10 cellular contexts compared by ENCODE assay signal in the genomic region with DNA sequence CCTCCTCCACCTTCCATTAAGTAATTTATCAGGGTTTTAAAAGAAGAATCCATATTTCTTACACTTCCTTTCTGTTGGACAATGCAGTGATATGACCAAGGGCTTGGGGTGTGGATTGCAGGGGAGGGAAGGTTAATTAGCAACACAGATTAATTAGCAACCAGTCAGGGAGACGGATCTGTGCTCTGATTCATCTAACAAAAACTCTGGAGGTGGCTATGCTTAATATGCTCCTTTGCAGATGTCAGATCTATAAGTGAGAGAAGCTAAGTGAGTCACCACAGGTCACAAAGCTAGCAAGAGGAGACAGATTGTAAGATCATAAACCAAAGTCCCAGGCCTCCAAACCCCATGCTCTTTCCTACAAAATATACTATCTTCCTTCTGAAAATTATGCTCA.
DNase-seq lines count a peak whose midpoint lies in the region; ATAC-seq and TF ChIP-seq lines count a peak whose summit lies in the region.
"Had no signal": no experiment of that assay in that cellular context is flagged by ENCODE, and none has a peak within 500 bp of the region (broad histone marks: within the 10 kb centered on the region; RNA-seq: fewer than 3 reads in every experiment).

No MANE protein-coding gene starts in this region.

- intact Hi-C loops in CD8-positive, alpha-beta T cell (cut with DNase I, micrococcal nuclease): loop anchor here (5.0 kb wide), 2 partner anchors 179 to 689 kb away; a partner anchor contains a TSS
- intact Hi-C loops in cardiac septum (cut with DNase I): no loop called here

- no peaks in the 10 kb centered on the region for H3K36me3 Mint-ChIP-seq in CD8-positive, alpha-beta T cell
- peaks cover 0 to 15% of the 10 kb centered on the region in 2 donors for H3K36me3 Mint-ChIP-seq in activated naive CD4-positive, alpha-beta T cell treated with anti-CD3 and anti-CD28 coated beads, Interleukin-2, amount 50 U/mL, for 72 hours
- peaks cover 2% of the 10 kb centered on the region for H3K36me3 Mint-ChIP-seq in memory B cell

- H3K9me3 Mint-ChIP-seq in CD8-positive, alpha-beta T cell: no peaks in the 10 kb centered on the region
- no peaks in the 10 kb centered on the region for H3K9me3 Mint-ChIP-seq in activated naive CD4-positive, alpha-beta T cell treated with anti-CD3 and anti-CD28 coated beads, Interleukin-2, amount 50 U/mL, for 72 hours
- no peaks in the 10 kb centered on the region for H3K9me3 Mint-ChIP-seq in memory B cell

- H3K4me1 ChIP-seq in CD8-positive, alpha-beta T cell (ENCODE audit: insufficient read depth, low read length): peaks cover 65% of the 10 kb centered on the region

- no peak for DNase-seq in CD8-positive, alpha-beta T cell
- peak in 1 of 2 donors; percentile 43 for DNase-seq in activated naive CD4-positive, alpha-beta T cell treated with anti-CD3 and anti-CD28 coated beads, Interleukin-2, amount 50 U/mL, for 72 hours (ENCODE audit: low spot score in 2 of 2)
- DNase-seq in memory B cell (ENCODE audit: low spot score in 2 of 2) (no peak), SHP77 treated with DMSO at 0.1 percent for 48 hours (lab: John Stamatoyannopoulos, UW) (no peak), cardiac septum (ENCODE audit: low spot score) (no peak)
- DNase-seq: DMS79 treated with DMSO at 0.1 percent for 48 hours had no signal

- CTCF ChIA-PET in CD8-positive, alpha-beta T cell (lab: Charles Lee): interaction anchor here (2.2 to 4.5 kb wide), 2 partner anchors 11 to 18 kb away, joined by 8 to 27 read pairs; no protein-coding TSS in a partner anchor

- no peak for TF ChIP-seq CTCF in CD8-positive, alpha-beta T cell (IDR thresholded peaks at IDR 0.05)

- H3K4me3 Mint-ChIP-seq in CD8-positive, alpha-beta T cell: peak overlapping the region; percentile 0
- H3K4me3 Mint-ChIP-seq in memory B cell: no peak overlapping the region

- no peak for ATAC-seq in CD8-positive, alpha-beta T cell
- ATAC-seq in HG03378 (IDR thresholded peaks at IDR 0.05; ENCODE audit: unreplicated experiment) (peak; percentile 49), memory B cell (ENCODE audit: low read depth) (no peak), HG03342 (IDR thresholded peaks at IDR 0.05; ENCODE audit: unreplicated experiment) (no peak), GM18502 (IDR thresholded peaks at IDR 0.05; ENCODE audit: poor library complexity, unreplicated experiment) (no peak)
- peak; percentile 41 to 63 for ATAC-seq in activated naive CD4-positive, alpha-beta T cell treated with anti-CD3 and anti-CD28 coated beads, Interleukin-2, amount 50 U/mL, for 72 hours

- H3K27ac ChIP-seq in CD8-positive, alpha-beta T cell (ENCODE audit: low read depth, low read length): no peak overlapping the region
- H3K27ac ChIP-seq: vagina had no signal

- H3K4me1 Mint-ChIP-seq in CD8-positive, alpha-beta T cell (ENCODE audit: low read depth): peaks cover 83% of the 10 kb centered on the region
- H3K4me1 Mint-ChIP-seq in memory B cell: peaks cover 39% of the 10 kb centered on the region

- H3K4me3 ChIP-seq in CD8-positive, alpha-beta T cell (ENCODE audit: low read depth, low read length): no peak overlapping the region
- H3K4me3 ChIP-seq: vagina had no signal

- H3K27me3 ChIP-seq in CD8-positive, alpha-beta T cell (ENCODE audit: insufficient read depth, low read length): no peaks in the 10 kb centered on the region
- H3K27me3 ChIP-seq: vagina had no signal

- H3K27me3 Mint-ChIP-seq in CD8-positive, alpha-beta T cell (ENCODE audit: low read depth): no peaks in the 10 kb centered on the region
- peaks cover 2% of the 10 kb centered on the region for H3K27me3 Mint-ChIP-seq in memory B cell

- H3K9me3 ChIP-seq in CD8-positive, alpha-beta T cell (ENCODE audit: low read length): no peaks in the 10 kb centered on the region
- H3K9me3 ChIP-seq: vagina had no signal

- POLR2A ChIA-PET in CD8-positive, alpha-beta T cell (lab: Charles Lee): interaction anchor here (0.7 to 1.1 kb wide), 2 partner anchors 13 to 14 kb away, joined by 3 read pairs; no protein-coding TSS in a partner anchor

- H3K36me3 ChIP-seq in CD8-positive, alpha-beta T cell (ENCODE audit: insufficient read depth, low read length): no peaks in the 10 kb centered on the region
- H3K36me3 ChIP-seq: vagina had no signal

- H3K27ac Mint-ChIP-seq in CD8-positive, alpha-beta T cell: peak overlapping the region; percentile 34
- peak overlapping the region; percentile 94 for H3K27ac Mint-ChIP-seq in activated naive CD4-positive, alpha-beta T cell treated with anti-CD3 and anti-CD28 coated beads, Interleukin-2, amount 50 U/mL, for 72 hours
- peak overlapping the region; percentile 90 for H3K27ac Mint-ChIP-seq in memory B cell

Comparison
In these comparisons a context has a peak if more than half of its experiments do, and no peak if none do; other contexts are left out.
1. ATAC-seq: peak in HG03378 (single experiment) and activated naive CD4-positive, alpha-beta T cell treated with anti-CD3 and anti-CD28 coated beads, Interleukin-2, amount 50 U/mL, for 72 hours (2 of 2); none in CD8-positive, alpha-beta T cell (single experiment), memory B cell (single experiment), HG03342 (single experiment) and GM18502 (single experiment).
2. H3K27ac Mint-ChIP-seq: peak in every context shown above with its lines; median percentile 94 in activated naive CD4-positive, alpha-beta T cell treated with anti-CD3 and anti-CD28 coated beads, Interleukin-2, amount 50 U/mL, for 72 hours; 90 in memory B cell; 34 in CD8-positive, alpha-beta T cell.